ENCODE assay signal across 1 cellular context in the genomic region with DNA sequence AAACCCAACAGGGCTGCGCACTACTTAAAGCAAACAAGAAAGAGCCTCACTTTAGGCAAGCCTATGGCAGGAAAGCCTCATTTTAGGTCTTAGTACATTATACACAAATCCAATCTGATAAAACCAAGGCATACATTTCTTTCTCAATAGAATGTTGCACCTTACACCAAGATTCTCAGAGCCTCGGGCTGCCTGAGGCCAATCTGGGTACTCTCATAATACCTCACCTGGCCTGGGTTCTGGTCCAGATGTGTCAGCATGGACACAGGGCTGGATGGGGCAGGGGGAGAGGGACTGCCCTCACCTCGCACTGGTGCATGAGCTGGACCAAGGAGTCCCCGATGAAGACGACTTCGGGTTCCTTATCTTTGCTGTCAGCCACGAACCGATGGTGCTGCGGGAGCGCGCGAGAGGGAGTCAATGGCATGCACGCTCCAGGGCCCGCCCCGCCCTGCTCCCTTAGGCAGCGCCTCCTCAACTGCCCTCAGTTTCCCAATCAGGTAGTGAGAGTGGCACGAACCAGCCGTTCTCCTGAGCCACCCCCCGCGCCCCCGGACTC.
TF ChIP-seq lines count a peak whose summit lies in the region.

TSS of gene PRR19 (plus strand) at position 487 of the 559 bp plus-strand sequence. CDS start 7,453 bp downstream, outside the sequence.

TF ChIP-seq in IMR-90, 13 proteins besides CTCF, POLR2A, EP300 and RAD21 (continued from another document):
- TF ChIP-seq CHD1 (IDR thresholded peaks at IDR 0.05; ENCODE audit: low read depth, low read length): no peak
TF ChIP-seq in IMR-90: peak in this region for 0.
